9 cellular contexts compared by ENCODE assay signal in genomic region chr2:239369631-239370161, GRCh38. TPM values are rescaled to one million over a fixed set of nuclear protein-coding genes. Genes with fewer than 3 reads are reported as not detected.
DNase-seq lines count a peak whose midpoint lies in the region; ATAC-seq and TF ChIP-seq lines count a peak whose summit lies in the region.
"Had no signal": no experiment of that assay in that cellular context is flagged by ENCODE, and none has a peak within 500 bp of the region (broad histone marks: within the 10 kb centered on the region; RNA-seq: fewer than 3 reads in every experiment).

No MANE protein-coding gene starts in this region.

- peaks cover 0 to 31% (median 0%) of the 10 kb centered on the region in 3 donors for H3K4me1 ChIP-seq in gastroesophageal sphincter

- CTCF ChIA-PET in BJ (lab: Yijun Ruan, JAX), result interaction anchor here (1.0 to 1.2 kb wide), 2 partner anchors 11 to 12 kb away, joined by 3 to 4 read pairs; no protein-coding TSS in a partner anchor

- POLR2A ChIA-PET in BJ (lab: Charles Lee), result interaction anchor here (0.5 kb wide), 1 partner anchor 11 kb away, joined by 4 read pairs; no protein-coding TSS in a partner anchor

- no peak for TF ChIP-seq CTCF in BJ (IDR thresholded peaks at IDR 0.05; ENCODE audit: insufficient read depth, low read depth, low read length)
- no peak for TF ChIP-seq CTCF in gastroesophageal sphincter (IDR thresholded peaks at IDR 0.05)

- peak overlapping the region; percentile 80 for H3K27ac Mint-ChIP-seq in stimulated activated effector memory CD8-positive, alpha-beta T cell treated with anti-CD3 and anti-CD28 coated beads, Interleukin-12 subunit alpha, Interleukin-12 subunit beta, amount 100 ng/mL, for 72 hours

- H3K9me3 Mint-ChIP-seq in stimulated activated effector memory CD8-positive, alpha-beta T cell treated with anti-CD3 and anti-CD28 coated beads, Interleukin-12 subunit alpha, Interleukin-12 subunit beta, amount 100 ng/mL, for 72 hours, result no peaks in the 10 kb centered on the region

- peaks cover 6% of the 10 kb centered on the region for H3K36me3 Mint-ChIP-seq in stimulated activated effector memory CD8-positive, alpha-beta T cell treated with anti-CD3 and anti-CD28 coated beads, Interleukin-12 subunit alpha, Interleukin-12 subunit beta, amount 100 ng/mL, for 72 hours

- H3K4me3 ChIP-seq in BJ (ENCODE audit: low read depth, low read length) (no peak overlapping the region), gastroesophageal sphincter (no peak overlapping the region)
- H3K4me3 ChIP-seq: tibial nerve had no signal

- DNase-seq in BJ (ENCODE audit: low read depth) (peak; percentile 53), islet precursor cell (peak; percentile 44), NCI-H187 treated with DMSO at 0.1 percent for 48 hours (lab: John Stamatoyannopoulos, UW) (no peak)
- peak; percentile 75 for DNase-seq in activated CD8-positive, alpha-beta memory T cell treated with anti-CD3 and anti-CD28 coated beads for 24 hours
- DNase-seq in stimulated activated effector memory CD8-positive, alpha-beta T cell treated with anti-CD3 and anti-CD28 coated beads, Interleukin-12 subunit alpha, Interleukin-12 subunit beta, amount 100 ng/mL, for 72 hours (ENCODE audit: low spot score in 2 of 2), result peak; percentile 15 to 64

- TF ChIP-seq POLR2A in gastroesophageal sphincter (IDR thresholded peaks at IDR 0.05), result no peak

- H3K9me3 ChIP-seq in gastroesophageal sphincter, result no peaks in the 10 kb centered on the region
- H3K9me3 ChIP-seq: tibial nerve had no signal

- no peak overlapping the region for H3K27ac ChIP-seq in gastroesophageal sphincter

- peaks cover 28% of the 10 kb centered on the region for H3K4me1 Mint-ChIP-seq in stimulated activated effector memory CD8-positive, alpha-beta T cell treated with anti-CD3 and anti-CD28 coated beads, Interleukin-12 subunit alpha, Interleukin-12 subunit beta, amount 100 ng/mL, for 72 hours

- H3K4me3 Mint-ChIP-seq in stimulated activated effector memory CD8-positive, alpha-beta T cell treated with anti-CD3 and anti-CD28 coated beads, Interleukin-12 subunit alpha, Interleukin-12 subunit beta, amount 100 ng/mL, for 72 hours, result peak overlapping the region; percentile 62

- whole genome bisulfite sequencing in gastroesophageal sphincter (ENCODE audit: low coverage in 1 of 2), 2 donors, result 76 to 100% methylated on average over 1 to 14 of the region's 20 CpGs

- H3K36me3 ChIP-seq in BJ (ENCODE audit: control insufficient read depth, insufficient read depth, low read length), result peaks cover 2% of the 10 kb centered on the region; the same call in 1 of the 2 replicates
- H3K36me3 ChIP-seq in gastroesophageal sphincter, result peaks cover 0 to 7% of the 10 kb centered on the region in 2 donors

- H3K27me3 ChIP-seq in BJ (ENCODE audit: control insufficient read depth, insufficient read depth, low read length) (no peaks in the 10 kb centered on the region), gastroesophageal sphincter (no peaks in the 10 kb centered on the region)
- H3K27me3 ChIP-seq: tibial nerve had no signal

- no peak for TF ChIP-seq EP300 in gastroesophageal sphincter (IDR thresholded peaks at IDR 0.05)

- ATAC-seq in GM19372 (IDR thresholded peaks at IDR 0.05; ENCODE audit: low read depth, unreplicated experiment) (peak; percentile 82), HG03469 (IDR thresholded peaks at IDR 0.05; ENCODE audit: unreplicated experiment) (peak; percentile 60), gastroesophageal sphincter (no peak)
- peak; percentile 97 for ATAC-seq in stimulated activated effector memory CD8-positive, alpha-beta T cell treated with anti-CD3 and anti-CD28 coated beads, Interleukin-12 subunit alpha, Interleukin-12 subunit beta, amount 100 ng/mL, for 72 hours

RNA-seq across cellular contexts. Expression of gene HDAC4, which starts 31.1 kb away (rescaled TPM):
- polyA plus RNA-seq in BJ (2011; rRNA removed), result 4.4 and 5.3 TPM in 2 replicates
- polyA minus RNA-seq in BJ (2011; rRNA and poly(A)+ RNA removed), result 9.7 and 14.5 TPM in 2 replicates
- 100 to 1,000 TPM in 1 of 4 donors, 10 to 100 TPM in 3; 41.3 to 104 (median 85.8) TPM for total RNA-seq in gastroesophageal sphincter
